In genomic region chr4:999863-1000425, GRCh38 we compare ENCODE assay signal across 24 cellular contexts. TPM values are rescaled to one million over a fixed set of nuclear protein-coding genes. Genes with fewer than 3 reads are reported as not detected.
"Had no signal": no experiment of that assay in that cellular context is flagged by ENCODE, and none has a peak within 500 bp of the region (broad histone marks: within the 10 kb centered on the region; RNA-seq: fewer than 3 reads in every experiment).

No MANE protein-coding gene starts in this region.

- ATAC-seq: activated CD8-positive, alpha-beta memory T cell treated with anti-CD3 and anti-CD28 coated beads, Interleukin-2, amount 10 ng/mL, durations not matched to agents 7 days and 5 days; activated naive CD4-positive, alpha-beta T cell treated with anti-CD3 and anti-CD28 coated beads, Interleukin-2, amount 50 U/mL, for 72 hours; activated naive CD8-positive, alpha-beta T cell treated with anti-CD3 and anti-CD28 coated beads, Interleukin-2, amount 50 U/mL, for 24 hours; activated T-cell treated with anti-CD3 and anti-CD28 coated beads, Interleukin-2, amount 50 U/mL, for 4 hours; WTC11 had no signal

- DNase-seq: activated CD4-positive, alpha-beta T cell treated with anti-CD3 and anti-CD28 coated beads for 1 hour; activated CD4-positive, alpha-beta T cell treated with anti-CD3 and anti-CD28 coated beads, Interleukin-2, amount 10 ng/mL, durations not matched to agents 24 days and 14 days; activated CD4-positive, alpha-beta T cell treated with anti-CD3 and anti-CD28 coated beads, Interleukin-2, amount 50 U/mL, for 48 hours; activated CD8-positive, alpha-beta memory T cell treated with anti-CD3 and anti-CD28 coated beads, Interleukin-2, amount 10 ng/mL, durations not matched to agents 7 days and 5 days; activated effector memory CD4-positive, alpha-beta T cell treated with anti-CD3 and anti-CD28 coated beads, Interleukin-2, amount 50 U/mL, for 16 hours; activated naive CD4-positive, alpha-beta T cell treated with Interleukin-2 at 50 U/mL for 16 hours; activated naive CD8-positive, alpha-beta T cell treated with anti-CD3 and anti-CD28 coated beads, Interleukin-2, amount 50 U/mL, for 24 hours; activated T-cell treated with anti-CD3 and anti-CD28 coated beads, Interleukin-2, amount 50 U/mL, for 4 hours; amniotic stem cell; MG63; NCI-H1105 treated with DMSO at 0.1 percent for 48 hours; NCI-H1436 treated with DMSO at 0.1 percent for 48 hours; NCI-H187; NCI-H2081; NCI-H510A treated with DMSO at 0.1 percent for 48 hours; NCI-H69; Peyer's patch; SHP77 treated with DMSO at 0.1 percent for 48 hours had no signal

- H3K27me3 ChIP-seq: MG63 had no signal

- H3K9me3 ChIP-seq: MG63, Peyer's patch had no signal

- H3K4me2 ChIP-seq: KMS-11 had no signal

- H3K36me3 ChIP-seq: MG63, Peyer's patch had no signal

- H3K4me3 ChIP-seq: MG63, Peyer's patch had no signal

- H3K27ac ChIP-seq: KMS-11, Peyer's patch, RWPE1 had no signal

- H3K9ac ChIP-seq: KMS-11 had no signal

- FAIRE-seq: astrocyte had no signal

RNA-seq across cellular contexts. Expression of gene SLC26A1, which starts 6.7 kb away (rescaled TPM):
- total RNA-seq: activated CD4-positive, alpha-beta T cell treated with anti-CD3 and anti-CD28 coated beads, Interleukin-2, amount 10 ng/mL, durations not matched to agents 24 days and 14 days; activated CD8-positive, alpha-beta memory T cell treated with anti-CD3 and anti-CD28 coated beads, Interleukin-2, amount 10 ng/mL, durations not matched to agents 7 days and 5 days; activated naive CD4-positive, alpha-beta T cell treated with anti-CD3 and anti-CD28 coated beads, Interleukin-2, amount 50 U/mL, for 72 hours; SK-MEL-5 had no signal
